In the genomic region with DNA sequence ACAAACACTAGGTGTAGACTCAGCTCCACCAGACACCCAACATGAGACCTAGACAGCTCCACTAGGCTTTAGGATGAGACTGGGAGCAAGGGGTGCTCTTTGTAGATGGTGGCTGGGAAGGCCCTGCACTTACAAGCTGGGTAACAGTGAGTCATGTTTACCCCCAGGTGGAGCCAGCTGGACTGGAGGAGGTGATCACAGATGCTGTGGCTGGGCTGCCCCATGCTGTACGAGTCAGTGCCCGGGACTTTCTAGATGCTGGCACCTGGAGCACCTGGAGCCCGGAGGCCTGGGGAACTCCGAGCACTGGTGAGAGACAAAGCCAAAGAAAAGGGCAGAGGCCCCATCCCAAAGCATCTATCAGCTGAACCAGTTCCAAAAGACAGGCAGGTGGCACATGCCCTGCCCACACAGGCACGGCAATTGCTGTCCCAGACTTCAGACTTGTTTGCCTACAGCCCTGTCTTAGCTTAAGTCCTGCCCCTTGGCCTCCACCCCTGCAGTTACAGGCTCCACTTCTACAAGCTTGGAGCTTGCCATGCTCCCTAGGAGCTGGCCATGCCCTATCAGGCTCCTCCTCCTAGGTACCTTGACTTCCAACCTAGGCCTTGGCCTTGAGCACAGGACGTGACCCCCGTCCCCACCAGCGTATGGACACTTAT, we compare ENCODE assay signal across 18 cellular contexts. TPM values are rescaled to one million over a fixed set of nuclear protein-coding genes. Genes with fewer than 3 reads are reported as not detected.
DNase-seq lines count a peak whose midpoint lies in the region; ATAC-seq and TF ChIP-seq lines count a peak whose summit lies in the region.
"Had no signal": no experiment of that assay in that cellular context is flagged by ENCODE, and none has a peak within 500 bp of the region (broad histone marks: within the 10 kb centered on the region; RNA-seq: fewer than 3 reads in every experiment).

No MANE protein-coding gene starts in this region.

- no peak overlapping the region for H3K4ac ChIP-seq in neuronal stem cell (ENCODE audit: low read length)

- H3K9me3 ChIP-seq in body of pancreas (no peaks in the 10 kb centered on the region), neuronal stem cell (replicated peaks in 1 of 2; ENCODE audit: control insufficient read depth in 2 of 2, insufficient read depth in 1 of 2, low read depth in 1 of 2, low read length in 2 of 2) (no peaks in the 10 kb centered on the region)
- H3K9me3 ChIP-seq: A549, prostate gland had no signal

- no peak overlapping the region for H3K23ac ChIP-seq in neuronal stem cell (ENCODE audit: low read depth, low read length, poor library complexity)

- H3K4me2 ChIP-seq in neuronal stem cell (ENCODE audit: insufficient read depth, low read length, poor library complexity, severe bottlenecking) = no peak overlapping the region
- H3K4me2 ChIP-seq: A549, KMS-11 had no signal

- no peaks in the 10 kb centered on the region for H3K27me3 ChIP-seq in body of pancreas
- H3K27me3 ChIP-seq in neuronal stem cell (ENCODE audit: control insufficient read depth in 3 of 3, insufficient read depth in 3 of 3, low read depth in 1 of 3, low read length in 3 of 3) = no peaks in the 10 kb centered on the region

- TF ChIP-seq CTCF in body of pancreas (IDR thresholded peaks at IDR 0.05) = no peak

- H3K9ac ChIP-seq in neuronal stem cell (ENCODE audit: low read depth, low read length, poor library complexity) = no peak overlapping the region
- H3K9ac ChIP-seq: KMS-11 had no signal

- no peak overlapping the region for H2BK15ac ChIP-seq in neuronal stem cell (ENCODE audit: low read length)

- no peaks in the 10 kb centered on the region for H3K79me1 ChIP-seq in neuronal stem cell (ENCODE audit: low read depth, low read length)

- H3K27ac ChIP-seq in body of pancreas (no peak overlapping the region), neuronal stem cell (replicated peaks; ENCODE audit: low read length) (no peak overlapping the region)
- H3K27ac ChIP-seq: A549, KMS-11, prostate gland had no signal

- H2BK12ac ChIP-seq in neuronal stem cell (ENCODE audit: low read length) = no peak overlapping the region

- no peaks in the 10 kb centered on the region for H3K36me3 ChIP-seq in body of pancreas (replicated peaks in 1 of 2; ENCODE audit: insufficient read depth in 1 of 2, low read depth in 2 of 2)
- H3K36me3 ChIP-seq in neuronal stem cell (replicated peaks in 1 of 2; ENCODE audit: control insufficient read depth in 2 of 2, insufficient read depth in 2 of 2, low read length in 2 of 2) = no peaks in the 10 kb centered on the region
- H3K36me3 ChIP-seq: prostate gland had no signal

- no peak overlapping the region for H3K18ac ChIP-seq in neuronal stem cell (ENCODE audit: low read length)

- no peak for ATAC-seq in body of pancreas
- ATAC-seq: A549; naive thymus-derived CD8-positive, alpha-beta T cell had no signal

- intact Hi-C loops in body of pancreas (cut with DNase I) = no loop called here

- H4K8ac ChIP-seq in neuronal stem cell (ENCODE audit: low read depth, low read length) = no peak overlapping the region

- H2BK120ac ChIP-seq in neuronal stem cell (ENCODE audit: low read depth, low read length) = no peak overlapping the region

- no peak overlapping the region for H3K14ac ChIP-seq in neuronal stem cell (ENCODE audit: low read length)

- 60 to 85% methylated on average over 2 to 8 of the region's 8 CpGs for WGBS in body of pancreas, 2 donors
- WGBS in neuronal stem cell (ENCODE audit: extremely low coverage in 2 of 2, insufficient read length in 2 of 2, insufficient replicate concordance in 1 of 2), 2 donors = no CpG with 5 or more reads among the region's 8 CpGs

- no peak overlapping the region for H2AK5ac ChIP-seq in neuronal stem cell (ENCODE audit: low read depth, low read length)

- H3K4me3 ChIP-seq in body of pancreas (no peak overlapping the region), neuronal stem cell (ENCODE audit: low read length in 2 of 2) (peak overlapping the region in 1 of 2 donors; percentile 47)
- H3K4me3 ChIP-seq: A549, prostate gland had no signal

- no peak overlapping the region for H4K91ac ChIP-seq in neuronal stem cell (ENCODE audit: low read depth, low read length, poor library complexity)

- DNase-seq in NCI-H2171 treated with DMSO at 0.1 percent for 48 hours (lab: John Stamatoyannopoulos, UW) = peak; percentile 5
- no peak for DNase-seq in NCI-H2171 (lab: John Stamatoyannopoulos, UW)
- DNase-seq in NCI-H2196 (lab: John Stamatoyannopoulos, UW; ENCODE audit: unreplicated experiment) = peak; percentile 81
- DNase-seq in body of pancreas = peak in 3 of 4 donors; percentile 36 to 84 (median 41)
- DNase-seq in neuronal stem cell (ENCODE audit: low spot score) = no peak
- no peak for DNase-seq in NCI-H446 treated with DMSO at 0.1 percent for 48 hours (lab: John Stamatoyannopoulos, UW)
- DNase-seq in OCI-M2 (lab: John Stamatoyannopoulos, UW; ENCODE audit: unreplicated experiment) = no peak
- DNase-seq in NCI-H226 = no peak
- DNase-seq: activated gamma-delta T cell treated with Interleukin-2 at 50 U/mL for 16 hours; HFFc6; naive thymus-derived CD8-positive, alpha-beta T cell; NCI-H1694; NCI-H526 treated with DMSO at 0.1 percent for 48 hours had no signal

- H2AFZ ChIP-seq in neuronal stem cell (ENCODE audit: low read length) = no peak overlapping the region

- peak overlapping the region; percentile 63 for H2BK5ac ChIP-seq in neuronal stem cell (ENCODE audit: low read length)

- no peak for TF ChIP-seq POLR2A in body of pancreas (IDR thresholded peaks at IDR 0.05)

- peaks cover 12% of the 10 kb centered on the region for H3K4me1 ChIP-seq in body of pancreas
- H3K4me1 ChIP-seq in neuronal stem cell (ENCODE audit: control insufficient read depth in 2 of 2, insufficient read depth in 1 of 2, low read depth in 1 of 2, low read length in 2 of 2) = peaks cover 0 to 3% of the 10 kb centered on the region in 2 donors

RNA-seq across cellular contexts. Expression of gene CCL27, which starts 2.7 kb away (rescaled TPM):
- not detected for total RNA-seq in body of pancreas
- 0.49 TPM for polyA plus RNA-seq in neuronal stem cell (2013, experiment 1 of 2)
- 0.93 TPM for polyA plus RNA-seq in neuronal stem cell (2013, experiment 2 of 2)
- total RNA-seq: G401; naive thymus-derived CD8-positive, alpha-beta T cell; prostate gland; subcutaneous adipose tissue had no signal
- polyA plus RNA-seq: naive thymus-derived CD8-positive, alpha-beta T cell had no signal

RNA-seq across cellular contexts. Expression of gene IL11RA, which starts 7.7 kb away (rescaled TPM):
- 10 to 100 TPM; 14.5 to 27.4 TPM for total RNA-seq in body of pancreas
- 11.9 TPM for polyA plus RNA-seq in neuronal stem cell (2013, experiment 1 of 2)
- 11.4 TPM for polyA plus RNA-seq in neuronal stem cell (2013, experiment 2 of 2)

RNA-seq across cellular contexts. Expression of gene GALT, which starts 13.2 kb away (rescaled TPM):
- 10 to 100 TPM; 31.6 to 33.2 TPM for total RNA-seq in body of pancreas
- 36.4 TPM for polyA plus RNA-seq in neuronal stem cell (2013, experiment 1 of 2)
- 37.7 TPM for polyA plus RNA-seq in neuronal stem cell (2013, experiment 2 of 2)

RNA-seq across cellular contexts. Expression of gene SIGMAR1, which starts 22.1 kb away (rescaled TPM):
- total RNA-seq in body of pancreas = 10 to 100 TPM; 26.7 to 57.1 TPM
- polyA plus RNA-seq in neuronal stem cell (2013, experiment 1 of 2) = 108 TPM
- 104 TPM for polyA plus RNA-seq in neuronal stem cell (2013, experiment 2 of 2)

RNA-seq across cellular contexts. Expression of gene ARID3C, which starts 30.9 kb away (rescaled TPM):
- total RNA-seq in body of pancreas = not detected
- polyA plus RNA-seq in neuronal stem cell (2013, experiment 1 of 2) = 19.3 TPM
- 19.1 TPM for polyA plus RNA-seq in neuronal stem cell (2013, experiment 2 of 2)
- total RNA-seq: subcutaneous adipose tissue had no signal
- polyA plus RNA-seq: naive thymus-derived CD8-positive, alpha-beta T cell had no signal

Comparison
In these comparisons a context has a peak if more than half of its experiments do, and no peak if none do; other contexts are left out.
1. DNase-seq: peak in NCI-H2171 treated with DMSO at 0.1 percent for 48 hours (single experiment), NCI-H2196 (single experiment) and body of pancreas (3 of 4); none in NCI-H2171 (single experiment), neuronal stem cell (single experiment), NCI-H446 treated with DMSO at 0.1 percent for 48 hours (single experiment), OCI-M2 (single experiment) and NCI-H226 (single experiment).